8 cellular contexts compared by ENCODE assay signal in the genomic region with DNA sequence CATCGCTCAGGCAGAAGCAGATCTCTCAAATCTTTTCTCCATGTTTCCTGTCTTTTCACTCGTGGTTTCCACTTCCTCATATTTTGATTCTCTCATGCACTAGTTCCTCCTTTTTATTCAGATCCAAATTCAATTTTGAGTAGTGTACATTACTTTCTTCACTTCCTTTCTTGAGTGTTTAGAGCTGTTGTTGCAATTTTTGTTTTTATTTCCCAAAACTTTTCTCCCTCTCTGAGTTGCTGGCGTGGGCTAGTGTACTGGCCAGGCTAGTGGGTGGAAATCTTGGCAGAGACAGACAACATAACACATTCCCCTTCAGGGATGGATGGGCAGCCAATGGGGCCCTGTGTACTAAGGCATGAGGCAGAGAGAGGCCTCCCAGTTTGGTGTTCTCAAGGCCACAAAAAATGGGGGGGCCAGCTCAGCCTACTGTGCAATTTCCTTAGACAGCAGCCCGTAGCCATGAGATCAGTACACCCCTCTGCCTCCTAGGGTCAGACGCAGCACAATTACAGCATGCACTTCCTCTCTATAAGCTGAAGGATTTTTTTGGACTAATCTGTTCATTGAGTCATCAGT.
DNase-seq lines count a peak whose midpoint lies in the region; ATAC-seq and TF ChIP-seq lines count a peak whose summit lies in the region.

No MANE protein-coding gene starts in this region.

- no peak for ATAC-seq in GM21526 (IDR thresholded peaks at IDR 0.05; ENCODE audit: low FRiP score, unreplicated experiment)

- H3K27ac ChIP-seq in AG04450 (ENCODE audit: low read depth, low read length) (peak overlapping the region; percentile 1), fibroblast of lung (ENCODE audit: insufficient read depth, low read length) (peak overlapping the region; percentile 34), neutrophil (peak overlapping the region; percentile 35)

- H3K27me3 ChIP-seq in AG04450 (ENCODE audit: control insufficient read depth, insufficient read depth, low read length) (no peaks in the 10 kb centered on the region), fibroblast of lung (ENCODE audit: control insufficient read depth, insufficient read depth, low read length) (no peaks in the 10 kb centered on the region), neutrophil (no peaks in the 10 kb centered on the region)

- no peaks in the 10 kb centered on the region for H3K27me3 Mint-ChIP-seq in activated T-helper 1 cell treated with anti-CD3 and anti-CD28 coated beads, Interleukin-12 subunit alpha, Interleukin-12 subunit beta, Interleukin-2, Interleukin-4 antibody, amounts not matched to agents 30 ng/mL and 10 ng/mL and 1 ng/mL, durations not matched to agents 14 hours and 24 hours and 36 hours (ENCODE audit: insufficient read depth)

- H3K36me3 Mint-ChIP-seq in activated T-helper 1 cell treated with anti-CD3 and anti-CD28 coated beads, Interleukin-12 subunit alpha, Interleukin-12 subunit beta, Interleukin-2, Interleukin-4 antibody, amounts not matched to agents 30 ng/mL and 10 ng/mL and 1 ng/mL, durations not matched to agents 14 hours and 24 hours and 36 hours (ENCODE audit: low read depth), result no peaks in the 10 kb centered on the region

- no peak overlapping the region for H3K27ac Mint-ChIP-seq in activated T-helper 1 cell treated with anti-CD3 and anti-CD28 coated beads, Interleukin-12 subunit alpha, Interleukin-12 subunit beta, Interleukin-2, Interleukin-4 antibody, amounts not matched to agents 30 ng/mL and 10 ng/mL and 1 ng/mL, durations not matched to agents 14 hours and 24 hours and 36 hours

- no peaks in the 10 kb centered on the region for H4K20me1 ChIP-seq in fibroblast of lung (ENCODE audit: control insufficient read depth, extremely low read depth, insufficient read depth, low read length)

- H2AFZ ChIP-seq in fibroblast of lung (ENCODE audit: low read length), result peak overlapping the region; percentile 9

- H3K9me3 Mint-ChIP-seq in activated T-helper 1 cell treated with anti-CD3 and anti-CD28 coated beads, Interleukin-12 subunit alpha, Interleukin-12 subunit beta, Interleukin-2, Interleukin-4 antibody, amounts not matched to agents 30 ng/mL and 10 ng/mL and 1 ng/mL, durations not matched to agents 14 hours and 24 hours and 36 hours, result no peaks in the 10 kb centered on the region

- H3K9ac ChIP-seq in fibroblast of lung (ENCODE audit: insufficient read depth, low read length), result no peak overlapping the region

- POLR2A ChIA-PET in AG04450 (lab: Yijun Ruan, JAX), result no interaction called here

- TF ChIP-seq CTCF in AG04450 (IDR thresholded peaks at IDR 0.05; ENCODE audit: low read depth, low read length) (no peak), fibroblast of lung (conservative IDR thresholded peaks at IDR 0.05 in 1 of 2, IDR thresholded peaks at IDR 0.05 in 1 of 2; ENCODE audit: low read depth in 1 of 2, low read length in 2 of 2) (peak in 1 of 2 donors; percentile 14), neutrophil (IDR thresholded peaks at IDR 0.05) (no peak)

- no peaks in the 10 kb centered on the region for H3K4me1 Mint-ChIP-seq in activated T-helper 1 cell treated with anti-CD3 and anti-CD28 coated beads, Interleukin-12 subunit alpha, Interleukin-12 subunit beta, Interleukin-2, Interleukin-4 antibody, amounts not matched to agents 30 ng/mL and 10 ng/mL and 1 ng/mL, durations not matched to agents 14 hours and 24 hours and 36 hours (ENCODE audit: low read depth)

- H3K79me2 ChIP-seq in fibroblast of lung (ENCODE audit: control insufficient read depth, insufficient read depth, low read length), result no peaks in the 10 kb centered on the region

- H3K4me3 ChIP-seq in AG04450 (ENCODE audit: low read depth, low read length) (no peak overlapping the region), fibroblast of lung (replicated peaks in 1 of 4; ENCODE audit: control extremely low read depth in 1 of 4, insufficient read depth in 1 of 4, low read depth in 3 of 4, low read length in 4 of 4) (no peak overlapping the region), neutrophil (ENCODE audit: low read depth in 1 of 2, low read length in 1 of 2) (no peak overlapping the region)

- H3K36me3 ChIP-seq in fibroblast of lung (ENCODE audit: control insufficient read depth, insufficient read depth, low read length), result no peaks in the 10 kb centered on the region
- H3K36me3 ChIP-seq in neutrophil, result no peaks in the 10 kb centered on the region

- H3K4me1 ChIP-seq in fibroblast of lung (ENCODE audit: control insufficient read depth, extremely low read depth, insufficient read depth, low read length) (peaks cover 5% of the 10 kb centered on the region), neutrophil (ENCODE audit: control insufficient read depth in 1 of 2, insufficient read depth in 1 of 2, low read depth in 1 of 2, low read length in 1 of 2) (peaks cover 7 to 21% of the 10 kb centered on the region in 2 experiments)

- CTCF ChIA-PET in AG04450 (lab: Charles Lee), result interaction anchor here (2.3 kb wide), 1 partner anchor 15 kb away, joined by 12 read pairs; no protein-coding TSS in a partner anchor

- DNase-seq in AG04450 (ENCODE audit: low read depth, low spot score) (no peak), OCI-M1 (lab: John Stamatoyannopoulos, UW) (peak; percentile 25), fibroblast of lung (ENCODE audit: low read depth in 2 of 2) (peak; percentile 57 to 95), NCI-H82 treated with DMSO at 0.1 percent for 48 hours (lab: John Stamatoyannopoulos, UW; ENCODE audit: unreplicated experiment) (no peak), RPMI8226 (no peak)
- DNase-seq in activated T-helper 1 cell treated with anti-CD3 and anti-CD28 coated beads, Interleukin-12 subunit alpha, Interleukin-12 subunit beta, Interleukin-2, Interleukin-4 antibody, amounts not matched to agents 30 ng/mL and 10 ng/mL and 1 ng/mL, durations not matched to agents 14 hours and 24 hours and 36 hours (ENCODE audit: low spot score), result no peak

- no peak overlapping the region for H3K4me3 Mint-ChIP-seq in activated T-helper 1 cell treated with anti-CD3 and anti-CD28 coated beads, Interleukin-12 subunit alpha, Interleukin-12 subunit beta, Interleukin-2, Interleukin-4 antibody, amounts not matched to agents 30 ng/mL and 10 ng/mL and 1 ng/mL, durations not matched to agents 14 hours and 24 hours and 36 hours

- intact Hi-C loops in activated T-helper 1 cell treated with anti-CD3 and anti-CD28 coated beads, Interleukin-12 subunit alpha, Interleukin-12 subunit beta, Interleukin-2, Interleukin-4 antibody, amounts not matched to agents 30 ng/mL and 10 ng/mL and 1 ng/mL, durations not matched to agents 14 hours and 24 hours and 36 hours (cut with micrococcal nuclease), result no loop called here

- H3K4me2 ChIP-seq in fibroblast of lung (ENCODE audit: extremely low read depth, insufficient read depth, low read length), result no peak overlapping the region

- H3K9me3 ChIP-seq in AG04450 (ENCODE audit: control insufficient read depth, insufficient read depth, low read length), result peaks cover 6% of the 10 kb centered on the region; the same call in 1 of the 2 replicates
- no peaks in the 10 kb centered on the region for H3K9me3 ChIP-seq in fibroblast of lung (ENCODE audit: control insufficient read depth, insufficient read depth, low read depth, low read length)
- no peaks in the 10 kb centered on the region for H3K9me3 ChIP-seq in neutrophil

Comparison
In these comparisons a context has a peak if more than half of its experiments do, and no peak if none do; other contexts are left out.
1. DNase-seq: peak in OCI-M1 (single experiment) and fibroblast of lung (2 of 2); none in AG04450 (single experiment), activated T-helper 1 cell treated with anti-CD3 and anti-CD28 coated beads, Interleukin-12 subunit alpha, Interleukin-12 subunit beta, Interleukin-2, Interleukin-4 antibody, amounts not matched to agents 30 ng/mL and 10 ng/mL and 1 ng/mL, durations not matched to agents 14 hours and 24 hours and 36 hours (single experiment), NCI-H82 treated with DMSO at 0.1 percent for 48 hours (single experiment) and RPMI8226 (single experiment).
2. Peak in every context shown above with its lines, with median percentiles within 50 percentile points of each other: H3K27ac ChIP-seq.